ENCODE assay signal across 19 cellular contexts in genomic region chr21:14057313-14057712, GRCh38.
"Had no signal": no experiment of that assay in that cellular context is flagged by ENCODE, and none has a peak within 500 bp of the region (broad histone marks: within the 10 kb centered on the region; RNA-seq: fewer than 3 reads in every experiment).

No MANE protein-coding gene starts in this region.

- H3K27ac ChIP-seq: esophagus muscularis mucosa, gastrocnemius medialis, left ventricle myocardium inferior, thoracic aorta, upper lobe of left lung had no signal

- H3K4me3 ChIP-seq: esophagus muscularis mucosa, gastrocnemius medialis, left ventricle myocardium inferior, mucosa of descending colon, thoracic aorta, upper lobe of left lung had no signal

- H3K4me1 Mint-ChIP-seq: activated CD8-positive, alpha-beta memory T cell treated with anti-CD3 and anti-CD28 coated beads, Interleukin-2, amount 10 ng/mL, durations not matched to agents 7 days and 5 days; activated naive CD4-positive, alpha-beta T cell treated with anti-CD3 and anti-CD28 coated beads, Interleukin-2, amount 10 ng/mL, durations not matched to agents 7 days and 5 days; brain had no signal

- H3K9me3 ChIP-seq: esophagus muscularis mucosa, gastrocnemius medialis, left ventricle myocardium inferior, mucosa of descending colon, thoracic aorta, upper lobe of left lung had no signal

- H3K27me3 ChIP-seq: esophagus muscularis mucosa, gastrocnemius medialis, upper lobe of left lung had no signal

- H3K4me3 Mint-ChIP-seq: activated CD8-positive, alpha-beta memory T cell treated with anti-CD3 and anti-CD28 coated beads, Interleukin-2, amount 10 ng/mL, durations not matched to agents 7 days and 5 days; activated CD8-positive, alpha-beta T cell treated with anti-CD3 and anti-CD28 coated beads for 36 hours; activated naive CD4-positive, alpha-beta T cell treated with anti-CD3 and anti-CD28 coated beads, Interleukin-2, amount 10 ng/mL, durations not matched to agents 7 days and 5 days; brain; T-helper 17 cell had no signal

- H3K27me3 Mint-ChIP-seq: activated CD8-positive, alpha-beta memory T cell treated with anti-CD3 and anti-CD28 coated beads, Interleukin-2, amount 10 ng/mL, durations not matched to agents 7 days and 5 days; activated CD8-positive, alpha-beta T cell treated with anti-CD3 and anti-CD28 coated beads for 36 hours; activated naive CD4-positive, alpha-beta T cell treated with anti-CD3 and anti-CD28 coated beads, Interleukin-2, amount 10 ng/mL, durations not matched to agents 7 days and 5 days; T-helper 17 cell had no signal

- H3K36me3 ChIP-seq: esophagus muscularis mucosa, gastrocnemius medialis, left ventricle myocardium inferior, thoracic aorta, upper lobe of left lung had no signal

- H3K27ac Mint-ChIP-seq: activated CD8-positive, alpha-beta memory T cell treated with anti-CD3 and anti-CD28 coated beads, Interleukin-2, amount 10 ng/mL, durations not matched to agents 7 days and 5 days; activated CD8-positive, alpha-beta T cell treated with anti-CD3 and anti-CD28 coated beads for 36 hours; activated naive CD4-positive, alpha-beta T cell treated with anti-CD3 and anti-CD28 coated beads, Interleukin-2, amount 10 ng/mL, durations not matched to agents 7 days and 5 days; T-helper 17 cell had no signal

- H3K4me1 ChIP-seq: gastrocnemius medialis, left ventricle myocardium inferior, upper lobe of left lung had no signal

- ATAC-seq: activated CD8-positive, alpha-beta memory T cell treated with anti-CD3 and anti-CD28 coated beads, Interleukin-2, amount 10 ng/mL, durations not matched to agents 7 days and 5 days; activated CD8-positive, alpha-beta T cell treated with anti-CD3 and anti-CD28 coated beads for 36 hours; gastrocnemius medialis; T-helper 17 cell had no signal

- H3K9me3 Mint-ChIP-seq: activated CD8-positive, alpha-beta T cell treated with anti-CD3 and anti-CD28 coated beads for 36 hours had no signal

- DNase-seq: activated CD4-positive, alpha-beta T cell treated with anti-CD3 and anti-CD28 coated beads for 48 hours; activated CD8-positive, alpha-beta memory T cell treated with anti-CD3 and anti-CD28 coated beads, Interleukin-2, amount 10 ng/mL, durations not matched to agents 7 days and 5 days; activated CD8-positive, alpha-beta T cell treated with anti-CD3 and anti-CD28 coated beads for 36 hours; activated effector memory CD4-positive, alpha-beta T cell treated with anti-CD3 and anti-CD28 coated beads, Interleukin-2, amount 50 U/mL, for 16 hours; activated naive CD4-positive, alpha-beta T cell treated with anti-CD3 and anti-CD28 coated beads, Interleukin-2, amount 10 ng/mL, durations not matched to agents 7 days and 5 days; activated T-cell treated with anti-CD3 and anti-CD28 coated beads for 4 hours; gastrocnemius medialis; hippocampal formation; left ventricle myocardium inferior; mesendoderm; occipital lobe; stimulated activated CD4-positive, alpha-beta T cell treated with anti-CD3 and anti-CD28 coated beads, Interleukin-4, amount 100 ng/mL, for 1 hour; stimulated activated naive CD4-positive, alpha-beta T cell treated with Interleukin-2 at 50 U/mL for 16 hours; T-helper 17 cell had no signal
